25 cellular contexts compared by ENCODE assay signal in genomic region chr1:215458084-215458483, GRCh38.
"Had no signal": no experiment of that assay in that cellular context is flagged by ENCODE, and none has a peak within 500 bp of the region (broad histone marks: within the 10 kb centered on the region; RNA-seq: fewer than 3 reads in every experiment).

No MANE protein-coding gene starts in this region.

- H3K27me3 ChIP-seq: body of pancreas, cardiac muscle cell, colonic mucosa, ovary, right lobe of liver, testis, transverse colon had no signal

- H3K4me1 ChIP-seq: body of pancreas, colonic mucosa, right lobe of liver, testis, transverse colon had no signal

- H3K4me3 ChIP-seq: body of pancreas, cardiac muscle cell, colonic mucosa, ovary, right lobe of liver, testis, transverse colon had no signal

- H3K9me3 ChIP-seq: body of pancreas, colonic mucosa, ovary, right lobe of liver, testis, transverse colon had no signal

- DNase-seq: activated CD4-positive, alpha-beta T cell treated with anti-CD3 and anti-CD28 coated beads for 1 hour; activated CD4-positive, alpha-beta T cell treated with anti-CD3 and anti-CD28 coated beads, Interleukin-2, amount 50 U/mL, for 1 hour; activated CD8-positive, alpha-beta T cell treated with anti-CD3 and anti-CD28 coated beads for 36 hours; activated naive CD8-positive, alpha-beta T cell treated with anti-CD3 and anti-CD28 coated beads, Interleukin-2, amount 50 U/mL, for 24 hours; activated T-cell treated with anti-CD3 and anti-CD28 coated beads, Interleukin-2, amount 50 U/mL, for 4 hours; amygdala; body of pancreas; cerebellar nuclear complex; colonic mucosa; effector CD8-positive, alpha-beta T cell; head of caudate nucleus; hippocampal formation; kidney; left colon; midbrain; naive thymus-derived CD4-positive, alpha-beta T cell; ovary; right lobe of liver; stimulated activated CD4-positive, alpha-beta T cell treated with anti-CD3 and anti-CD28 coated beads, Interleukin-2, amount 100 ng/mL, for 48 hours; stimulated activated naive CD8-positive, alpha-beta T cell treated with anti-CD3 and anti-CD28 coated beads, Interleukin-15, Interleukin-2, amounts not matched to agents 100 U/mL and 50 U/mL, for 24 hours; testis; transverse colon had no signal

- H3K27ac ChIP-seq: body of pancreas, cardiac muscle cell, colonic mucosa, ovary, right lobe of liver, testis, transverse colon had no signal

- H3K36me3 ChIP-seq: cardiac muscle cell, colonic mucosa, ovary, right lobe of liver, transverse colon had no signal

- ATAC-seq: activated CD8-positive, alpha-beta T cell treated with anti-CD3 and anti-CD28 coated beads for 36 hours; activated naive CD8-positive, alpha-beta T cell treated with anti-CD3 and anti-CD28 coated beads, Interleukin-2, amount 50 U/mL, for 24 hours; activated T-cell treated with anti-CD3 and anti-CD28 coated beads, Interleukin-2, amount 50 U/mL, for 4 hours; activated T-helper 17 cell treated with anti-CD3 and anti-CD28 coated beads, Interleukin-2, amount 50 U/mL, for 72 hours; body of pancreas; left colon; naive thymus-derived CD4-positive, alpha-beta T cell; right lobe of liver; stimulated activated naive CD8-positive, alpha-beta T cell treated with anti-CD3 and anti-CD28 coated beads, Interleukin-15, Interleukin-2, amounts not matched to agents 100 U/mL and 50 U/mL, for 24 hours; WTC11 had no signal
